10 cellular contexts compared by ENCODE assay signal in the genomic region with DNA sequence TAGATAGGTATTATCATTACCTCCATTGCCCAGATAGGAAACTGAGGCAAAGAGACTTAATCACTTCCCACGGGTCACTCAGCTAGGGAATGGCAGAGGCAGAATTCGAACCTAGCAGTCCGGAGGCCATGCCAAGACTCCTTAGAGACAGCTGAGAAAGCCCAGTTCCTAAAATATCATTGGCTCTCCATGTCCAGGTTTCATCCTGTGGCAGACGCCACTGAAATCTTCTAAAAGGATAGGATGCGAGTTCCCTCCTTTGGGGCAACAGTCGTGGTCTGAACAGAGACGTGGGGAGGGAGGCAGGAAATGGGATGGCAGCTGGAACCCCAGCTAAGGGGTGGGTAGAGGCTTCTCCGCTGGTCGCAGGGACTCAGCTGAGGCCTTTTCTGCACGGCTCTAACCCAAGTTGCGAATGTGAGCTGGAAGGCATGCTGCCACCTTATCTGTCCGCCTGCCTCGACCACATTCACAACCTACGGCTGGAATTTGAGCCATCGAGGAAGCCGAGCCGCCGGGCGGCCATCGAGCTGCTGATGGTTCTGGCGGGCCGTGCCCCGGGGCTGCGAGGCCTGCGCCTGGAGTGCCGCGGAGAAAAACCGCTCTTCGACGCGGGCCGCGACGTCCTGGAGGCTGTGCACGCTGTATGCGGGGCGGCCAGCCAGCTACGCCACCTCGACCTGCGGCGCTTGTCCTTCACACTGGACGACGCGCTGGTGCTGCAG. TPM values are rescaled to one million over a fixed set of nuclear protein-coding genes. Genes with fewer than 3 reads are reported as not detected.
DNase-seq lines count a peak whose midpoint lies in the region; ATAC-seq and TF ChIP-seq lines count a peak whose summit lies in the region.
"Had no signal": no experiment of that assay in that cellular context is flagged by ENCODE, and none has a peak within 500 bp of the region (broad histone marks: within the 10 kb centered on the region; RNA-seq: fewer than 3 reads in every experiment).

No MANE protein-coding gene starts in this region.

- no peak overlapping the region for H3K27ac Mint-ChIP-seq in memory B cell
- H3K27ac Mint-ChIP-seq in activated naive CD4-positive, alpha-beta T cell treated with anti-CD3 and anti-CD28 coated beads for 36 hours = no peak overlapping the region

- H4K20me1 ChIP-seq in Karpas-422 (ENCODE audit: insufficient read depth, low read depth, low read length) = peaks cover 18% of the 10 kb centered on the region; the same call in 1 of the 2 replicates

- no peaks in the 10 kb centered on the region for H3K9me3 Mint-ChIP-seq in memory B cell
- no peaks in the 10 kb centered on the region for H3K9me3 Mint-ChIP-seq in activated naive CD4-positive, alpha-beta T cell treated with anti-CD3 and anti-CD28 coated beads for 36 hours

- H3K36me3 ChIP-seq in heart right ventricle = no peaks in the 10 kb centered on the region
- no peaks in the 10 kb centered on the region for H3K36me3 ChIP-seq in ascending aorta
- no peaks in the 10 kb centered on the region for H3K36me3 ChIP-seq in Karpas-422 (ENCODE audit: insufficient read depth, low read length)
- H3K36me3 ChIP-seq: SJCRH30 had no signal

- peaks cover 24% of the 10 kb centered on the region for H3K4me1 Mint-ChIP-seq in memory B cell
- H3K4me1 Mint-ChIP-seq in activated naive CD4-positive, alpha-beta T cell treated with anti-CD3 and anti-CD28 coated beads for 36 hours (ENCODE audit: low read depth) = peaks cover 42% of the 10 kb centered on the region

- peak overlapping the region; percentile 53 for H3K4me3 Mint-ChIP-seq in memory B cell
- H3K4me3 Mint-ChIP-seq in activated naive CD4-positive, alpha-beta T cell treated with anti-CD3 and anti-CD28 coated beads for 36 hours = no peak overlapping the region

- intact Hi-C loops in heart right ventricle (cut with DNase I) = no loop called here
- intact Hi-C loops in Right ventricle myocardium superior (cut with DNase I) = no loop called here
- intact Hi-C loops in ascending aorta (cut with DNase I) = loop anchor here (1.0 kb wide), 1 partner anchor 22 kb away; no protein-coding TSS in a partner anchor
- intact Hi-C loops in activated naive CD4-positive, alpha-beta T cell treated with anti-CD3 and anti-CD28 coated beads for 36 hours (cut with micrococcal nuclease) = no loop called here

- H2AFZ ChIP-seq in Karpas-422 (ENCODE audit: low read length) = no peak overlapping the region

- no peaks in the 10 kb centered on the region for H3K79me2 ChIP-seq in Karpas-422 (ENCODE audit: low read length)

- H3K4me3 ChIP-seq in heart right ventricle = peak overlapping the region; percentile 25 to 55 (median 48)
- H3K4me3 ChIP-seq in ascending aorta = peak overlapping the region; percentile 50 to 57
- H3K4me3 ChIP-seq in Karpas-422 (ENCODE audit: low read length) = no peak overlapping the region
- H3K4me3 ChIP-seq: SJCRH30 had no signal

- H3K27me3 ChIP-seq in heart right ventricle = peaks cover 0 to 64% (median 24%) of the 10 kb centered on the region in 7 donors
- H3K27me3 ChIP-seq in ascending aorta = no peaks in the 10 kb centered on the region
- H3K27me3 ChIP-seq in Karpas-422 (ENCODE audit: low read length) = no peaks in the 10 kb centered on the region
- H3K27me3 ChIP-seq: SJCRH30 had no signal

- H3K4me1 ChIP-seq in heart right ventricle = peaks cover 35 to 74% (median 58%) of the 10 kb centered on the region in 9 donors
- peaks cover 21 to 41% of the 10 kb centered on the region in 2 donors for H3K4me1 ChIP-seq in ascending aorta
- H3K4me1 ChIP-seq in Karpas-422 (ENCODE audit: low read length) = peaks cover 36% of the 10 kb centered on the region

- CTCF ChIA-PET in activated naive CD4-positive, alpha-beta T cell treated with anti-CD3 and anti-CD28 coated beads for 36 hours (lab: Charles Lee) = interaction anchor here (1.1 to 2.2 kb wide), 7 partner anchors 7 to 210 kb away, joined by 3 to 12 read pairs (median 6); no protein-coding TSS in a partner anchor

- peaks cover 12% of the 10 kb centered on the region for H3K27me3 Mint-ChIP-seq in memory B cell
- H3K27me3 Mint-ChIP-seq in activated naive CD4-positive, alpha-beta T cell treated with anti-CD3 and anti-CD28 coated beads for 36 hours (ENCODE audit: low read depth) = peaks cover 44% of the 10 kb centered on the region

- no peaks in the 10 kb centered on the region for H3K36me3 Mint-ChIP-seq in memory B cell
- H3K36me3 Mint-ChIP-seq in activated naive CD4-positive, alpha-beta T cell treated with anti-CD3 and anti-CD28 coated beads for 36 hours (ENCODE audit: low read depth) = peaks cover 3% of the 10 kb centered on the region

- no peak for TF ChIP-seq CTCF in heart right ventricle (IDR thresholded peaks at IDR 0.05)
- TF ChIP-seq CTCF in ascending aorta (IDR thresholded peaks at IDR 0.05) = no peak

- 16 to 33% methylated on average over 38 to 44 of the region's 44 CpGs for WGBS in heart right ventricle, 2 donors

- no peaks in the 10 kb centered on the region for H3K9me3 ChIP-seq in heart right ventricle
- no peaks in the 10 kb centered on the region for H3K9me3 ChIP-seq in ascending aorta
- H3K9me3 ChIP-seq in Karpas-422 (ENCODE audit: low read length) = no peaks in the 10 kb centered on the region
- H3K9me3 ChIP-seq: SJCRH30 had no signal

- H3K9ac ChIP-seq in Karpas-422 (ENCODE audit: low read length) = no peak overlapping the region
- H3K9ac ChIP-seq: KMS-11 had no signal

- H3K27ac ChIP-seq in heart right ventricle (peak overlapping the region; percentile 14 to 87 (median 80)), ascending aorta (peak overlapping the region; percentile 77 to 79), Karpas-422 (ENCODE audit: low read length) (no peak overlapping the region)
- H3K27ac ChIP-seq: KMS-11, SJCRH30 had no signal

- no peak overlapping the region for H3K4me2 ChIP-seq in Karpas-422 (ENCODE audit: low read depth, low read length, poor library complexity, severe bottlenecking)
- H3K4me2 ChIP-seq: KMS-11 had no signal

- H3K9me2 ChIP-seq in Karpas-422 (replicated peaks; ENCODE audit: insufficient read depth, low read length) = no peaks in the 10 kb centered on the region

- DNase-seq in heart right ventricle = no peak
- DNase-seq in Right ventricle myocardium superior = no peak
- no peak for DNase-seq in ascending aorta (ENCODE audit: low spot score in 2 of 2)
- no peak for DNase-seq in memory B cell (ENCODE audit: low spot score in 2 of 2)
- peak; percentile 43 for DNase-seq in ureter (ENCODE audit: low spot score)
- DNase-seq in GF-D8 (lab: John Stamatoyannopoulos, UW) = no peak
- DNase-seq in activated naive CD4-positive, alpha-beta T cell treated with anti-CD3 and anti-CD28 coated beads for 36 hours = no peak
- DNase-seq in Karpas-422 = no peak
- DNase-seq: SJCRH30 had no signal

- no peak for ATAC-seq in heart right ventricle
- ATAC-seq in Right ventricle myocardium superior (ENCODE audit: poor library complexity) = no peak
- no peak for ATAC-seq in memory B cell (ENCODE audit: low read depth)

RNA-seq across cellular contexts. Expression of a gene that starts 1.9 kb away (rescaled TPM):
- total RNA-seq in heart right ventricle = 10 to 100 TPM; 32.9 to 71.3 (median 38.6) TPM
- polyA plus RNA-seq in heart right ventricle = 100 to 1,000 TPM in 1 of 2 donors, 1 to 10 TPM in 1; 9.1 to 199 TPM
- 62.9 TPM for total RNA-seq in Right ventricle myocardium superior
- total RNA-seq in ascending aorta = 64.9 TPM
- 52.0 TPM for total RNA-seq in ureter
- 10 to 100 TPM; 11.1 to 12.3 TPM for total RNA-seq in activated naive CD4-positive, alpha-beta T cell treated with anti-CD3 and anti-CD28 coated beads for 36 hours
- total RNA-seq in Karpas-422 (2014; rRNA removed; shearing (Covaris generic); ENCODE audit: low replicate concordance) = 12.4 and 15.2 TPM in 2 replicates

RNA-seq across cellular contexts. Expression of a gene that starts 2.8 kb away (rescaled TPM):
- total RNA-seq in heart right ventricle (10 to 100 TPM in 1 of 10 donors, 1 to 10 TPM in 9; 3.9 to 10.5 (median 5.0) TPM), Right ventricle myocardium superior (9.5 TPM), ascending aorta (46.1 TPM), ureter (12.5 TPM)
- polyA plus RNA-seq in heart right ventricle = 10 to 100 TPM in 1 of 2 donors, 1 to 10 TPM in 1; 8.6 to 17.3 TPM
- total RNA-seq in activated naive CD4-positive, alpha-beta T cell treated with anti-CD3 and anti-CD28 coated beads for 36 hours = 10 to 100 TPM; 13.8 to 15.3 TPM
- total RNA-seq in Karpas-422 (2014; rRNA removed; shearing (Covaris generic); ENCODE audit: low replicate concordance) = 2.6 and 14.6 TPM in 2 replicates

RNA-seq across cellular contexts. Expression of a gene that starts 2.9 kb away (rescaled TPM):
- total RNA-seq in heart right ventricle (10 to 100 TPM in 1 of 10 donors, 1 to 10 TPM in 9; 4.8 to 12.4 (median 5.7) TPM), Right ventricle myocardium superior (9.0 TPM), ascending aorta (27.7 TPM), ureter (20.5 TPM)
- 10 to 100 TPM in 1 of 2 donors, 1 to 10 TPM in 1; 9.7 to 17.9 TPM for polyA plus RNA-seq in heart right ventricle
- 10 to 100 TPM; 17.7 to 21.1 TPM for total RNA-seq in activated naive CD4-positive, alpha-beta T cell treated with anti-CD3 and anti-CD28 coated beads for 36 hours
- total RNA-seq in Karpas-422 (2014; rRNA removed; shearing (Covaris generic); ENCODE audit: low replicate concordance) = 11.4 and 14.7 TPM in 2 replicates

RNA-seq across cellular contexts. Expression of a gene that starts 7.7 kb away (rescaled TPM):
- 10 to 100 TPM; 71.8 to 92.2 (median 79.9) TPM for total RNA-seq in heart right ventricle
- polyA plus RNA-seq in heart right ventricle = 100 to 1,000 TPM; 115 to 132 TPM
- 105 TPM for total RNA-seq in Right ventricle myocardium superior
- total RNA-seq in ascending aorta = 87.6 TPM
- total RNA-seq in ureter = 26.8 TPM
- total RNA-seq in activated naive CD4-positive, alpha-beta T cell treated with anti-CD3 and anti-CD28 coated beads for 36 hours = 1 to 10 TPM; 3.8 to 4.4 TPM
- 0.15 and 1.8 TPM in 2 replicates for total RNA-seq in Karpas-422 (2014; rRNA removed; shearing (Covaris generic); ENCODE audit: low replicate concordance)

RNA-seq across cellular contexts. Expression of a gene that starts 11.8 kb away (rescaled TPM):
- total RNA-seq in heart right ventricle (10 to 100 TPM in 4 of 10 donors, 1 to 10 TPM in 6; 7.4 to 17.6 (median 9.6) TPM), Right ventricle myocardium superior (8.1 TPM), ascending aorta (40.7 TPM), ureter (14.5 TPM)
- 10 to 100 TPM in 1 of 2 donors, 1 to 10 TPM in 1; 5.4 to 19.1 TPM for polyA plus RNA-seq in heart right ventricle
- total RNA-seq in activated naive CD4-positive, alpha-beta T cell treated with anti-CD3 and anti-CD28 coated beads for 36 hours = 1 to 10 TPM; 1.1 to 1.2 TPM
- total RNA-seq in Karpas-422 (2014; rRNA removed; shearing (Covaris generic); ENCODE audit: low replicate concordance) = 1.4 and 1.8 TPM in 2 replicates
